ENCODE assay signal across 21 cellular contexts in genomic region chr12:78431931-78432330, GRCh38.
DNase-seq lines count a peak whose midpoint lies in the region; ATAC-seq and TF ChIP-seq lines count a peak whose summit lies in the region.
"Had no signal": no experiment of that assay in that cellular context is flagged by ENCODE, and none has a peak within 500 bp of the region (broad histone marks: within the 10 kb centered on the region; RNA-seq: fewer than 3 reads in every experiment).

No MANE protein-coding gene starts in this region.

- H3K56ac ChIP-seq in IMR-90 (ENCODE audit: extremely low read depth, insufficient read depth, low read length) = no peak overlapping the region

- no peak overlapping the region for H3K14ac ChIP-seq in IMR-90 (replicated peaks; ENCODE audit: low read depth, low read length)

- peak overlapping the region; percentile 51; the same call in 1 of the 2 replicates for H3K18ac ChIP-seq in IMR-90 (ENCODE audit: low read depth, low read length)

- H4K5ac ChIP-seq in IMR-90 (ENCODE audit: low read depth, low read length) = no peak overlapping the region

- H3K4me1 ChIP-seq in IMR-90 (ENCODE audit: control insufficient read depth, insufficient read depth, low read length) = peaks cover 4% of the 10 kb centered on the region; the same call in 1 of the 2 replicates
- H3K4me1 ChIP-seq: BLaER1 treated with 17β-estradiol and CSF1 and Interleukin-3, amounts not matched to agents 10 nM and 100 nM; Peyer's patch; SJSA1 had no signal

- TF ChIP-seq CTCF in AG10803 (conservative IDR thresholded peaks at IDR 0.05; ENCODE audit: low read length) (no peak), IMR-90 (conservative IDR thresholded peaks at IDR 0.05; ENCODE audit: low read depth, low read length) (no peak), brain microvascular endothelial cell (IDR thresholded peaks at IDR 0.05; ENCODE audit: low read depth, low read length, missing control alignments) (no peak)

- no peak overlapping the region for H4K8ac ChIP-seq in IMR-90 (ENCODE audit: low read depth in 2 of 2, low read length in 2 of 2)

- in situ Hi-C loops in IMR-90 (cut with MboI; ENCODE audit: low sequenced_read_pairs) (no loop called here), brain microvascular endothelial cell (cut with HindIII; ENCODE audit: low pct_ligation_motif_present, low sequenced_read_pairs) (no loop called here)

- no peak overlapping the region for H2BK15ac ChIP-seq in IMR-90 (ENCODE audit: low read depth, low read length)

- POLR2A ChIA-PET in IMR-90 (lab: Charles Lee; ENCODE audit: unreplicated experiment) = no interaction called here

- H2AK5ac ChIP-seq in IMR-90 (ENCODE audit: low read depth, low read length) = no peak overlapping the region

- H3K23ac ChIP-seq in IMR-90 (ENCODE audit: low read depth, low read length) = no peak overlapping the region

- 0 out of 2 replicates have a peak, but pooled peaks cover 2% of the 10 kb centered on the region for H3K9me1 ChIP-seq in IMR-90 (ENCODE audit: insufficient read depth, low read length)

- no peak overlapping the region for H3K27ac ChIP-seq in IMR-90 (ENCODE audit: insufficient read depth, low read length)
- no peak overlapping the region for H3K27ac ChIP-seq in brain microvascular endothelial cell
- H3K27ac ChIP-seq: BLaER1 treated with 17β-estradiol and CSF1 and Interleukin-3, amounts not matched to agents 10 nM and 100 nM; Peyer's patch; SJSA1 had no signal

- BruUV-seq in IMR-90 (replicated peaks; lab: Mats Ljungman, UMichigan) = no TSS peak

- CTCF ChIA-PET in IMR-90 (lab: Yijun Ruan, JAX) = no interaction called here

- no peak overlapping the region for H2BK20ac ChIP-seq in IMR-90 (ENCODE audit: low read depth, low read length)

- H3K27me3 ChIP-seq in IMR-90 (ENCODE audit: control insufficient read depth, insufficient read depth, low read length) = no peaks in the 10 kb centered on the region
- H3K27me3 ChIP-seq in brain microvascular endothelial cell (replicated peaks) = no peaks in the 10 kb centered on the region
- H3K27me3 ChIP-seq: BLaER1 treated with 17β-estradiol and CSF1 and Interleukin-3, amounts not matched to agents 10 nM and 100 nM; Peyer's patch; SJSA1 had no signal

- no peak overlapping the region for H2AK9ac ChIP-seq in IMR-90 (replicated peaks; ENCODE audit: low read depth, low read length, poor library complexity)

- no peak overlapping the region for H3K4me2 ChIP-seq in IMR-90 (ENCODE audit: low read depth, low read length)
- H3K4me2 ChIP-seq: BLaER1 treated with 17β-estradiol and CSF1 and Interleukin-3, amounts not matched to agents 10 nM and 100 nM had no signal

- H3K36me3 ChIP-seq in IMR-90 (ENCODE audit: control insufficient read depth, insufficient read depth, low read length) = no peaks in the 10 kb centered on the region
- no peaks in the 10 kb centered on the region for H3K36me3 ChIP-seq in brain microvascular endothelial cell (replicated peaks)
- H3K36me3 ChIP-seq: BLaER1 treated with 17β-estradiol and CSF1 and Interleukin-3, amounts not matched to agents 10 nM and 100 nM; Peyer's patch; SJSA1 had no signal

- no peak for TF ChIP-seq RAD21 in IMR-90 (IDR thresholded peaks at IDR 0.05; ENCODE audit: low read length)

- TF ChIP-seq POLR2A in IMR-90 (IDR thresholded peaks at IDR 0.05; ENCODE audit: low read depth, low read length) = no peak

- peak overlapping the region; percentile 15 for H2BK5ac ChIP-seq in IMR-90 (ENCODE audit: low read depth, low read length, poor library complexity, severe bottlenecking)

- ATAC-seq in IMR-90 (ENCODE audit: low read depth) = peak; percentile 99
- ATAC-seq in HG03457 (IDR thresholded peaks at IDR 0.05; ENCODE audit: unreplicated experiment) = no peak
- no peak for ATAC-seq in HG03378 (IDR thresholded peaks at IDR 0.05; ENCODE audit: unreplicated experiment)
- ATAC-seq: CD8-positive, alpha-beta T cell had no signal

- intact Hi-C loops in IMR-90 (cut with micrococcal nuclease) = no loop called here

- H4K91ac ChIP-seq in IMR-90 (ENCODE audit: insufficient read depth, low read depth, low read length) = no peak overlapping the region

- H2AFZ ChIP-seq in IMR-90 (replicated peaks; ENCODE audit: low read length, poor library complexity) = no peak overlapping the region

- H3K4me3 ChIP-seq in AG10803 (ENCODE audit: low read length) (no peak overlapping the region), IMR-90 (ENCODE audit: insufficient read depth, low read depth, low read length) (no peak overlapping the region), brain microvascular endothelial cell (ENCODE audit: low read depth, low read length) (no peak overlapping the region)
- H3K4me3 ChIP-seq: BLaER1 treated with 17β-estradiol and CSF1 and Interleukin-3, amounts not matched to agents 10 nM and 100 nM; Peyer's patch; SJSA1 had no signal

- no peaks in the 10 kb centered on the region for H4K20me1 ChIP-seq in IMR-90 (ENCODE audit: insufficient read depth, low read length)
- H4K20me1 ChIP-seq: BLaER1 treated with 17β-estradiol and CSF1 and Interleukin-3, amounts not matched to agents 10 nM and 100 nM had no signal

- H3K4ac ChIP-seq in IMR-90 (ENCODE audit: low read depth, low read length) = no peak overlapping the region

- DNase-seq in AG10803 (ENCODE audit: low read depth) = peak; percentile 9
- DNase-seq in IMR-90 = peak; percentile 73
- peak; percentile 3 for DNase-seq in brain microvascular endothelial cell
- peak; percentile 32 for DNase-seq in kidney tubule cell (ENCODE audit: low spot score)
- DNase-seq in epidermal melanocyte (ENCODE audit: insufficient read length, low spot score) = no peak
- no peak for DNase-seq in COLO829 (ENCODE audit: low spot score)
- DNase-seq: 8988T; CD8-positive, alpha-beta T cell; DMS53; Kasumi-1; MM.1S; NCI-H1092; NCI-H1436 treated with DMSO at 0.1 percent for 48 hours; NCI-H2029; NCI-H69; NK-92 treated with Interleukin-12 subunit alpha and Interleukin-12 subunit beta, amount 100 ng/mL, for 24 hours; Peyer's patch had no signal

- no peaks in the 10 kb centered on the region for H3K9me3 ChIP-seq in IMR-90 (ENCODE audit: control insufficient read depth, insufficient read depth, low read length)
- H3K9me3 ChIP-seq: Peyer's patch, SJSA1 had no signal

- no peak overlapping the region for H3K9ac ChIP-seq in IMR-90 (ENCODE audit: low read depth, low read length)
- H3K9ac ChIP-seq: BLaER1 treated with 17β-estradiol and CSF1 and Interleukin-3, amounts not matched to agents 10 nM and 100 nM had no signal

- dilution Hi-C loops in IMR-90 (cut with HindIII; ENCODE audit: low sequenced_read_pairs, unreplicated experiment) = no loop called here

- H2BK120ac ChIP-seq in IMR-90 (ENCODE audit: low read depth, low read length) = no peak overlapping the region

- no peaks in the 10 kb centered on the region for H3K79me1 ChIP-seq in IMR-90 (ENCODE audit: low read depth in 1 of 2, low read length in 2 of 2)

TF ChIP-seq in IMR-90, 13 proteins besides CTCF, POLR2A, EP300 and RAD21:
- no peak for TF ChIP-seq NFE2L2 (IDR thresholded peaks at IDR 0.05; ENCODE audit: low read depth, low read length)
- TF ChIP-seq, protein P1, sequence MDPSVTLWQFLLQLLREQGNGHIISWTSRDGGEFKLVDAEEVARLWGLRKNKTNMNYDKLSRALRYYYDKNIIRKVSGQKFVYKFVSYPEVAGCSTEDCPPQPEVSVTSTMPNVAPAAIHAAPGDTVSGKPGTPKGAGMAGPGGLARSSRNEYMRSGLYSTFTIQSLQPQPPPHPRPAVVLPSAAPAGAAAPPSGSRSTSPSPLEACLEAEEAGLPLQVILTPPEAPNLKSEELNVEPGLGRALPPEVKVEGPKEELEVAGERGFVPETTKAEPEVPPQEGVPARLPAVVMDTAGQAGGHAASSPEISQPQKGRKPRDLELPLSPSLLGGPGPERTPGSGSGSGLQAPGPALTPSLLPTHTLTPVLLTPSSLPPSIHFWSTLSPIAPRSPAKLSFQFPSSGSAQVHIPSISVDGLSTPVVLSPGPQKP (IDR thresholded peaks at IDR 0.05; ENCODE audit: borderline replicate concordance, low read depth, low read length) = no peak
- TF ChIP-seq SMC3 (IDR thresholded peaks at IDR 0.05; ENCODE audit: low read depth, low read length) = no peak
- TF ChIP-seq FOS (IDR thresholded peaks at IDR 0.05; ENCODE audit: low read depth, low read length) = no peak
- no peak for TF ChIP-seq BHLHE40 (IDR thresholded peaks at IDR 0.05; ENCODE audit: low read depth, low read length)
- no peak for TF ChIP-seq MAFK (IDR thresholded peaks at IDR 0.05; ENCODE audit: low read depth, low read length)
- TF ChIP-seq RCOR1 (IDR thresholded peaks at IDR 0.05; ENCODE audit: insufficient replicate concordance, low read length) = no peak
- TF ChIP-seq CHD1 (IDR thresholded peaks at IDR 0.05; ENCODE audit: low read depth, low read length) = no peak
- TF ChIP-seq MXI1 (IDR thresholded peaks at IDR 0.05; ENCODE audit: borderline replicate concordance, low read depth, low read length) = no peak
- TF ChIP-seq CEBPB (IDR thresholded peaks at IDR 0.05; ENCODE audit: low read depth, low read length) = no peak
- no peak for TF ChIP-seq RFX5 (IDR thresholded peaks at IDR 0.05; ENCODE audit: low read depth, low read length)
- TF ChIP-seq, protein P2, sequence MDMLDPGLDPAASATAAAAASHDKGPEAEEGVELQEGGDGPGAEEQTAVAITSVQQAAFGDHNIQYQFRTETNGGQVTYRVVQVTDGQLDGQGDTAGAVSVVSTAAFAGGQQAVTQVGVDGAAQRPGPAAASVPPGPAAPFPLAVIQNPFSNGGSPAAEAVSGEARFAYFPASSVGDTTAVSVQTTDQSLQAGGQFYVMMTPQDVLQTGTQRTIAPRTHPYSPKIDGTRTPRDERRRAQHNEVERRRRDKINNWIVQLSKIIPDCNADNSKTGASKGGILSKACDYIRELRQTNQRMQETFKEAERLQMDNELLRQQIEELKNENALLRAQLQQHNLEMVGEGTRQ (IDR thresholded peaks at IDR 0.05; ENCODE audit: low read depth, low read length) = no peak
- no peak for TF ChIP-seq MAZ (IDR thresholded peaks at IDR 0.05; ENCODE audit: borderline replicate concordance, low read depth, low read length)

Comparison
In these comparisons a context has a peak if more than half of its experiments do, and no peak if none do; other contexts are left out.
1. DNase-seq: peak in AG10803 (single experiment), IMR-90 (single experiment), brain microvascular endothelial cell (single experiment) and kidney tubule cell (single experiment); none in epidermal melanocyte (single experiment) and COLO829 (single experiment).